2 cellular contexts compared by ENCODE assay signal in the genomic region with DNA sequence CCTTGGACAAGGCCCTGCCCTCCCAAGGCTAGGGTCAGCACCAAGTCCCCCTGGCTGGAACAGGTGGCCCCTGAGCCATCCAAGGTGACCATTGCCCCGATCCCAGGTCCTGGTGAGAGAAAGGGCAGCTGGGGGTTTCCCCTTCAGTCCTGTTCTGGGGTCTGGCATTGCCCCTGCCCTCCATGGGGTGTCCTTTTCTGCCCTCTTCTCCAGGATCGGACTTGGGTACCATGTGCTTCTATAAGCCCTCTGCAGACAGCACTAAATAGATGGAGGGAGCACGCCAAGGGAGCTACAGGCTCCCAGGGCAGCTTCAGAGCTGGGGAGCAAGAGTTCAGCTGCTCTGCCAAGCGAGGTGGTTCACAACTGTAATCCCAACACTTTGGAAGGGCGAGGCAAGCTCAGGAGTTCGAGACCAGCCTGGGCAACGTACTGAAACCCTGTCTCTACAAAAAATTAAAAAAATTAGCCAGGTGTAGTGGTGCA.
TF ChIP-seq lines count a peak whose summit lies in the region.

No MANE protein-coding gene starts in this region.

TF ChIP-seq in GM23338, 12 proteins besides CTCF, POLR2A, EP300 and RAD21:
- TF ChIP-seq JUNB (IDR thresholded peaks at IDR 0.05; ENCODE audit: unreplicated experiment), result no peak

TF ChIP-seq in WTC11, 78 proteins besides CTCF, POLR2A, EP300 and RAD21:
- TF ChIP-seq NR2C2 (CRISPR knock-in tag; IDR thresholded peaks at IDR 0.05), result no peak
- TF ChIP-seq SMAD3 (CRISPR knock-in tag; IDR thresholded peaks at IDR 0.05; ENCODE audit: borderline replicate concordance), result no peak
